Comparison of ENCODE assay signal across 10 cellular contexts in genomic region chr15:48965972-48966371, GRCh38. TPM values are rescaled to one million over a fixed set of nuclear protein-coding genes. Genes with fewer than 3 reads are reported as not detected.
DNase-seq lines count a peak whose midpoint lies in the region; ATAC-seq, FAIRE-seq and TF ChIP-seq lines count a peak whose summit lies in the region.
"Had no signal": no experiment of that assay in that cellular context is flagged by ENCODE, and none has a peak within 500 bp of the region (broad histone marks: within the 10 kb centered on the region; RNA-seq: fewer than 3 reads in every experiment).

No MANE protein-coding gene starts in this region.

- peaks cover 43% of the 10 kb centered on the region for H3K4me1 Mint-ChIP-seq in activated naive CD8-positive, alpha-beta T cell treated with anti-CD3 and anti-CD28 coated beads for 36 hours

- ATAC-seq in GM21423 (IDR thresholded peaks at IDR 0.05; ENCODE audit: unreplicated experiment) (peak; percentile 65), pancreas (no peak)
- peak; percentile 71 for ATAC-seq in stimulated activated naive CD8-positive, alpha-beta T cell treated with anti-CD3 and anti-CD28 coated beads, Interleukin-15, Interleukin-2, amounts not matched to agents 100 U/mL and 50 U/mL, for 24 hours

- H3K27ac Mint-ChIP-seq in activated naive CD8-positive, alpha-beta T cell treated with anti-CD3 and anti-CD28 coated beads for 36 hours = peak overlapping the region; percentile 91

- peaks cover 2% of the 10 kb centered on the region for H3K9me3 Mint-ChIP-seq in activated naive CD8-positive, alpha-beta T cell treated with anti-CD3 and anti-CD28 coated beads for 36 hours

- peaks cover 86% of the 10 kb centered on the region for H3K27me3 Mint-ChIP-seq in activated naive CD8-positive, alpha-beta T cell treated with anti-CD3 and anti-CD28 coated beads for 36 hours

- peaks cover 0 to 14% (median 0%) of the 10 kb centered on the region in 3 donors for H3K4me1 ChIP-seq in pancreas

- TF ChIP-seq CTCF in GM12865 (IDR thresholded peaks at IDR 0.05; ENCODE audit: insufficient read depth, low read depth, low read length, missing control alignments) (peak; percentile 17), pancreas (IDR thresholded peaks at IDR 0.05) (no peak)

- H3K4me3 Mint-ChIP-seq in activated naive CD8-positive, alpha-beta T cell treated with anti-CD3 and anti-CD28 coated beads for 36 hours = no peak overlapping the region

- H3K27ac ChIP-seq in pancreas = no peak overlapping the region
- H3K27ac ChIP-seq: SK-N-MC had no signal

- FAIRE-seq in pancreas (lab: Jason Lieb, UNC) = no peak

- DNase-seq in GM12865 (ENCODE audit: low read depth) (peak; percentile 82), HuH-7 (ENCODE audit: low spot score) (peak; percentile 39), pancreas (no peak), NCI-H510A (lab: John Stamatoyannopoulos, UW) (no peak), iPS-NIHi7 (ENCODE audit: extremely low spot score) (no peak)
- DNase-seq in activated naive CD8-positive, alpha-beta T cell treated with anti-CD3 and anti-CD28 coated beads for 36 hours = peak; percentile 40
- peak; percentile 57 for DNase-seq in stimulated activated naive CD8-positive, alpha-beta T cell treated with anti-CD3 and anti-CD28 coated beads, Interleukin-15, Interleukin-2, amounts not matched to agents 100 U/mL and 50 U/mL, for 24 hours

- H3K36me3 ChIP-seq in pancreas = no peaks in the 10 kb centered on the region

- H3K4me3 ChIP-seq in GM12865 (ENCODE audit: low read depth, low read length) = no peak overlapping the region
- H3K4me3 ChIP-seq in pancreas = no peak overlapping the region
- H3K4me3 ChIP-seq: lung, SK-N-MC had no signal

- H3K27me3 ChIP-seq in pancreas = peaks cover 0 to 24% (median 2%) of the 10 kb centered on the region in 4 donors

- intact Hi-C loops in pancreas (cut with DNase I) = no loop called here

- peaks cover 11% of the 10 kb centered on the region for H3K36me3 Mint-ChIP-seq in activated naive CD8-positive, alpha-beta T cell treated with anti-CD3 and anti-CD28 coated beads for 36 hours

- H3K9me3 ChIP-seq in pancreas = no peaks in the 10 kb centered on the region

RNA-seq across cellular contexts. Expression of gene SHC4, which starts 2.3 kb away (rescaled TPM):
- 1 to 10 TPM; 3.7 to 4.1 TPM for total RNA-seq in activated naive CD8-positive, alpha-beta T cell treated with anti-CD3 and anti-CD28 coated beads for 36 hours
- under 1 TPM in 5 of 6 donors, not detected in 1; 0.03 to 0.24 (median 0.16) TPM for total RNA-seq in pancreas
- polyA plus RNA-seq in pancreas = under 1 TPM; 0.19 TPM

Comparison
In these comparisons a context has a peak if more than half of its experiments do, and no peak if none do; other contexts are left out.
1. DNase-seq: peak in GM12865 (single experiment), HuH-7 (single experiment), activated naive CD8-positive, alpha-beta T cell treated with anti-CD3 and anti-CD28 coated beads for 36 hours (single experiment) and stimulated activated naive CD8-positive, alpha-beta T cell treated with anti-CD3 and anti-CD28 coated beads, Interleukin-15, Interleukin-2, amounts not matched to agents 100 U/mL and 50 U/mL, for 24 hours (single experiment); none in pancreas (0 of 6), NCI-H510A (single experiment) and iPS-NIHi7 (single experiment).
2. ATAC-seq: peak in GM21423 (single experiment) and stimulated activated naive CD8-positive, alpha-beta T cell treated with anti-CD3 and anti-CD28 coated beads, Interleukin-15, Interleukin-2, amounts not matched to agents 100 U/mL and 50 U/mL, for 24 hours (single experiment); none in pancreas (0 of 4).